ENCODE assay signal across 8 cellular contexts in the genomic region with DNA sequence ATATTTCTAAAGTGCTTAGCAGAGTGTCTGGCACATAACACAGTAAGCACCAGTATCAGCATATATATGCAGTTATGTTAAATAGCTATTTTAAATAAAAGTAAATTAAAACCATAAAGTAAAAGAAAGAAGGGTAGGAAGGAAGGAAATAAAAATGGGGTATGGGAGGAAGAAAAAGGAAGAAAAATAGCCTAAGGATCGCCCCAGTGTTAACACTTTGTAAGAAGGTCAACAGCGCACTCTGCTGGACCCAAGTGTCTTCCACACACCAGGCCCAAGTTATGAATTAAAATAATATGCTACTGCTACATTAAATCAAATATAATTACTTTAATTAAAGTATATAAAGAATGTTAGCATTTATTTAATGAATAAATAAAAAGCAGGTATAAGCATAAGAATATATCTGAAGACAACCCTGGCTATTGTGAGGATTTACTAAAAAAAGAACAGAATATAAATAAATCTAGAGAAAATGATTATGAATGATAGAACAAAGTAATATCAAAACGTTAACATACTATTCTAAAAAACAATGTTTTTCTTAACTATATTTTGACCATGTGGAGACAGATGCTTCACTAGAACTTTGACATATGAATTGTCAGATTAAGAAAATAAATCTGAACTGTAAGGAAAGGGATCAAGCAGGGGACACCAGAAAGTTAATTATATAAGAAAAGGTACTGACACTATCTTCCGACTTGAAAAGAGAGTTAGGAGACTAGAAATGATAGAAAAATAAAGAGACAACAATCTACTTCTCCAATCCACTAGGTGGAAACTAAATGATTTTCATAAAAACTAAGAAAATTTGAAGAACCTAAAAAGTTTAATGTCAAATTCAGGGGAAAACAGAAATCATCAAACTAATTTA. TPM values are rescaled to one million over a fixed set of nuclear protein-coding genes. Genes with fewer than 3 reads are reported as not detected.
DNase-seq lines count a peak whose midpoint lies in the region; ATAC-seq and TF ChIP-seq lines count a peak whose summit lies in the region.

No MANE protein-coding gene starts in this region.

- H3K36me3 ChIP-seq in adipocyte (ENCODE audit: control insufficient read depth, insufficient read depth, low read length, severe bottlenecking): no peaks in the 10 kb centered on the region
- H3K36me3 ChIP-seq in right atrium auricular region: no peaks in the 10 kb centered on the region

- H3K9me3 ChIP-seq in adipocyte (ENCODE audit: control insufficient read depth, low read length): no peaks in the 10 kb centered on the region
- H3K9me3 ChIP-seq in right atrium auricular region: no peaks in the 10 kb centered on the region

- TF ChIP-seq CTCF in right atrium auricular region (IDR thresholded peaks at IDR 0.05): peak; percentile 49 to 69

- in situ Hi-C loops in G401 (cut with HindIII; ENCODE audit: low sequenced_read_pairs): no loop called here

- H3K27ac ChIP-seq in right atrium auricular region: no peak overlapping the region

- peaks cover 11% of the 10 kb centered on the region for H3K4me1 ChIP-seq in adipocyte (ENCODE audit: control insufficient read depth, insufficient read depth, low read length)
- no peaks in the 10 kb centered on the region for H3K4me1 ChIP-seq in right atrium auricular region

- DNase-seq in G401 (ENCODE audit: low spot score): peak; percentile 34
- DNase-seq in Kasumi-1 (lab: John Stamatoyannopoulos, UW): peak; percentile 82 to 87
- DNase-seq in SHP77 (lab: John Stamatoyannopoulos, UW): peak; percentile 31 to 41
- peak; percentile 92 for DNase-seq in adipocyte (ENCODE audit: low read depth)
- no peak for DNase-seq in right atrium auricular region (ENCODE audit: low spot score)
- DNase-seq in smooth muscle cell of the brain vasculature (ENCODE audit: low read depth, low spot score): peak; percentile 55
- no peak for DNase-seq in GOT3 (lab: John Stamatoyannopoulos, UW)

- H3K27me3 ChIP-seq in adipocyte (replicated peaks; ENCODE audit: control insufficient read depth, insufficient read depth, low read length) (no peaks in the 10 kb centered on the region), right atrium auricular region (no peaks in the 10 kb centered on the region)

- no peak for ATAC-seq in HG02763 (IDR thresholded peaks at IDR 0.05; ENCODE audit: unreplicated experiment)

- no peak overlapping the region for H3K9ac ChIP-seq in adipocyte (ENCODE audit: low read length)

- no peak overlapping the region for H3K4me3 ChIP-seq in adipocyte (ENCODE audit: low read length)
- no peak overlapping the region for H3K4me3 ChIP-seq in right atrium auricular region

RNA-seq across cellular contexts. Expression of a gene that starts 25.9 kb away (rescaled TPM):
- 8.1 and 15.2 TPM in 2 replicates for total RNA-seq in G401 (2014; rRNA removed; shearing (Covaris generic))
- total RNA-seq in right atrium auricular region: not detected

Comparison
In these comparisons a context has a peak if more than half of its experiments do, and no peak if none do; other contexts are left out.
1. DNase-seq: peak in G401 (single experiment), Kasumi-1 (2 of 2), SHP77 (2 of 2), adipocyte (single experiment) and smooth muscle cell of the brain vasculature (single experiment); none in right atrium auricular region (single experiment) and GOT3 (single experiment).